Comparison of ENCODE assay signal across 3 cellular contexts in genomic region chr12:130596241-130596640, GRCh38.
"Had no signal": no experiment of that assay in that cellular context is flagged by ENCODE, and none has a peak within 500 bp of the region (broad histone marks: within the 10 kb centered on the region; RNA-seq: fewer than 3 reads in every experiment).

No MANE protein-coding gene starts in this region.

- DNase-seq: GDM1, GF-D8 had no signal

- H3K4me3 ChIP-seq: GM12878 had no signal

- ATAC-seq: GM12878 had no signal
